In the genomic region with DNA sequence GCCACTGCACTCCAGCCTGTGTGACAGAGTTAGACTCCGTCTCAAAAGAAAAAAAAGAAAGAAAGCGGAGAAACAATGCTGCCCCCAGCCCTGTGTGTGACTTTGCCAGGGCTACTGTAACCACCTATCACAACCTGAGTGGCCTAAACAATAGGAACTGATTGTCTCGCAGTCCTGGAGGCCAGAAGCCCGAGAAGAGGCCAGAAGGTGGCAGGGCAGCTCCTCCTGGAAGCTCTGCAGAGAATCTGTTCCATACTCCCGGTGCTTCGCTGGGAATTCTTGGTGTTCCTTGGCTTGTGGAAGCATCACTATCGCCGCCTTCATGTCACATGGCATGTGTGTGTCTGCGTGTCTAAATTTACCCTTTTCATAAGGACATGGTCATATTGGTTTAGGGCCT, we compare ENCODE assay signal across 11 cellular contexts. TPM values are rescaled to one million over a fixed set of nuclear protein-coding genes. Genes with fewer than 3 reads are reported as not detected.
DNase-seq lines count a peak whose midpoint lies in the region; ATAC-seq and TF ChIP-seq lines count a peak whose summit lies in the region.
"Had no signal": no experiment of that assay in that cellular context is flagged by ENCODE, and none has a peak within 500 bp of the region (broad histone marks: within the 10 kb centered on the region; RNA-seq: fewer than 3 reads in every experiment).

No MANE protein-coding gene starts in this region.

- no peaks in the 10 kb centered on the region for H3K9me3 Mint-ChIP-seq in activated naive CD4-positive, alpha-beta T cell treated with anti-CD3 and anti-CD28 coated beads for 36 hours
- no peaks in the 10 kb centered on the region for H3K9me3 Mint-ChIP-seq in activated naive CD4-positive, alpha-beta T cell treated with anti-CD3 and anti-CD28 coated beads, Interleukin-2, amount 10 ng/mL, durations not matched to agents 7 days and 5 days

- H3K9me2 ChIP-seq in Loucy (replicated peaks; ENCODE audit: low read depth, low read length): no peaks in the 10 kb centered on the region

- H3K27me3 Mint-ChIP-seq in activated naive CD4-positive, alpha-beta T cell treated with anti-CD3 and anti-CD28 coated beads for 36 hours (ENCODE audit: low read depth): no peaks in the 10 kb centered on the region
- H3K27me3 Mint-ChIP-seq in activated naive CD4-positive, alpha-beta T cell treated with anti-CD3 and anti-CD28 coated beads, Interleukin-2, amount 10 ng/mL, durations not matched to agents 7 days and 5 days: peaks cover 13% of the 10 kb centered on the region

- intact Hi-C loops in activated naive CD4-positive, alpha-beta T cell treated with anti-CD3 and anti-CD28 coated beads for 36 hours (cut with micrococcal nuclease): no loop called here

- CTCF ChIA-PET in activated naive CD4-positive, alpha-beta T cell treated with anti-CD3 and anti-CD28 coated beads for 36 hours (lab: Charles Lee): interaction anchor here (1.5 kb wide), 2 partner anchors 33 to 140 kb away, joined by 4 read pairs; no protein-coding TSS in a partner anchor
- CTCF ChIA-PET in activated naive CD4-positive, alpha-beta T cell treated with anti-CD3 and anti-CD28 coated beads, Interleukin-2, amount 10 ng/mL, durations not matched to agents 7 days and 5 days (lab: Charles Lee): interaction anchor here (1.1 to 1.2 kb wide), 2 partner anchors 23 to 33 kb away, joined by 5 to 7 read pairs; no protein-coding TSS in a partner anchor

- DNase-seq in activated naive CD4-positive, alpha-beta T cell treated with anti-CD3 and anti-CD28 coated beads for 36 hours: no peak
- no peak for DNase-seq in activated naive CD4-positive, alpha-beta T cell treated with anti-CD3 and anti-CD28 coated beads, Interleukin-2, amount 10 ng/mL, durations not matched to agents 7 days and 5 days
- DNase-seq in epithelial cell of proximal tubule (ENCODE audit: low read depth): no peak
- DNase-seq in retinal pigment epithelial cell (ENCODE audit: low read depth): no peak
- no peak for DNase-seq in KBM-7
- DNase-seq: activated gamma-delta T cell had no signal

- no peaks in the 10 kb centered on the region for H3F3A ChIP-seq in Loucy (ENCODE audit: low read depth)

- in situ Hi-C loops in KBM-7 (cut with MboI; ENCODE audit: low pct_unique_long_range_greater_than_20kb, low sequenced_read_pairs): no loop called here

- H3K9me3 ChIP-seq in Loucy (ENCODE audit: insufficient read depth, low read depth, low read length): no peaks in the 10 kb centered on the region

- no peak overlapping the region for H3K4me3 ChIP-seq in Loucy (ENCODE audit: low read length, poor library complexity, severe bottlenecking)
- H3K4me3 ChIP-seq in epithelial cell of proximal tubule (ENCODE audit: low read depth, low read length): no peak overlapping the region
- H3K4me3 ChIP-seq in retinal pigment epithelial cell (ENCODE audit: low read length): no peak overlapping the region

- H3K4me3 Mint-ChIP-seq in activated naive CD4-positive, alpha-beta T cell treated with anti-CD3 and anti-CD28 coated beads for 36 hours: no peak overlapping the region
- no peak overlapping the region for H3K4me3 Mint-ChIP-seq in activated naive CD4-positive, alpha-beta T cell treated with anti-CD3 and anti-CD28 coated beads, Interleukin-2, amount 10 ng/mL, durations not matched to agents 7 days and 5 days

- H3K27ac Mint-ChIP-seq in activated naive CD4-positive, alpha-beta T cell treated with anti-CD3 and anti-CD28 coated beads for 36 hours: peak overlapping the region; percentile 29
- no peak overlapping the region for H3K27ac Mint-ChIP-seq in activated naive CD4-positive, alpha-beta T cell treated with anti-CD3 and anti-CD28 coated beads, Interleukin-2, amount 10 ng/mL, durations not matched to agents 7 days and 5 days

- H3K36me3 Mint-ChIP-seq in activated naive CD4-positive, alpha-beta T cell treated with anti-CD3 and anti-CD28 coated beads for 36 hours (ENCODE audit: low read depth): no peaks in the 10 kb centered on the region
- no peaks in the 10 kb centered on the region for H3K36me3 Mint-ChIP-seq in activated naive CD4-positive, alpha-beta T cell treated with anti-CD3 and anti-CD28 coated beads, Interleukin-2, amount 10 ng/mL, durations not matched to agents 7 days and 5 days

- H3K36me3 ChIP-seq in Loucy (ENCODE audit: insufficient read depth, low read length): no peaks in the 10 kb centered on the region

- no peaks in the 10 kb centered on the region for H3K27me3 ChIP-seq in Loucy (ENCODE audit: insufficient read depth, low read length, poor library complexity, severe bottlenecking)

- H4K20me1 ChIP-seq in Loucy (ENCODE audit: insufficient read depth, low read length, poor library complexity, severe bottlenecking): no peaks in the 10 kb centered on the region

- no peak overlapping the region for H2AFZ ChIP-seq in Loucy (ENCODE audit: low read length)

- TF ChIP-seq CTCF in Loucy (conservative IDR thresholded peaks at IDR 0.05; ENCODE audit: low read length) (peak; percentile 46), epithelial cell of proximal tubule (conservative IDR thresholded peaks at IDR 0.05; ENCODE audit: low read depth, low read length) (peak; percentile 66), retinal pigment epithelial cell (conservative IDR thresholded peaks at IDR 0.05; ENCODE audit: low read depth, low read length) (peak; percentile 27)

- no peak for ATAC-seq in GM21515 (IDR thresholded peaks at IDR 0.05; ENCODE audit: unreplicated experiment)
- ATAC-seq in activated CD4-positive, CD25-positive, alpha-beta regulatory T cell treated with anti-CD3 and anti-CD28 coated beads, Interleukin-2, amount 50 U/mL, for 24 hours: no peak

- H3K9ac ChIP-seq in Loucy (ENCODE audit: low read depth, low read length, poor library complexity, severe bottlenecking): no peak overlapping the region

- no peaks in the 10 kb centered on the region for H3K79me2 ChIP-seq in Loucy (ENCODE audit: insufficient read depth, low read length)

- peaks cover 45% of the 10 kb centered on the region for H3K4me1 ChIP-seq in Loucy (ENCODE audit: insufficient read depth, low read length, poor library complexity, severe bottlenecking)

- H3K4me2 ChIP-seq in Loucy (ENCODE audit: low read depth, low read length, poor library complexity, severe bottlenecking): no peak overlapping the region

- H3K4me1 Mint-ChIP-seq in activated naive CD4-positive, alpha-beta T cell treated with anti-CD3 and anti-CD28 coated beads for 36 hours (ENCODE audit: low read depth): peaks cover 18% of the 10 kb centered on the region
- H3K4me1 Mint-ChIP-seq in activated naive CD4-positive, alpha-beta T cell treated with anti-CD3 and anti-CD28 coated beads, Interleukin-2, amount 10 ng/mL, durations not matched to agents 7 days and 5 days: peaks cover 25% of the 10 kb centered on the region

RNA-seq across cellular contexts. Expression of a gene that starts 14.4 kb away (rescaled TPM):
- total RNA-seq in activated naive CD4-positive, alpha-beta T cell treated with anti-CD3 and anti-CD28 coated beads for 36 hours: not detected
- 0.94 and 6.1 TPM in 2 replicates for total RNA-seq in epithelial cell of proximal tubule

RNA-seq across cellular contexts. Expression of a gene that starts 22.4 kb away (rescaled TPM):
- 100 to 1,000 TPM; 154 to 155 TPM for total RNA-seq in activated naive CD4-positive, alpha-beta T cell treated with anti-CD3 and anti-CD28 coated beads for 36 hours
- total RNA-seq in epithelial cell of proximal tubule: 69.0 and 81.9 TPM in 2 replicates

RNA-seq across cellular contexts. Expression of a gene that starts 38.6 kb away (rescaled TPM):
- total RNA-seq in activated naive CD4-positive, alpha-beta T cell treated with anti-CD3 and anti-CD28 coated beads for 36 hours: not detected
- total RNA-seq in epithelial cell of proximal tubule: not detected in 2 replicates
- total RNA-seq: Daoy, pulmonary artery endothelial cell had no signal
